Comparison of ENCODE assay signal across 15 cellular contexts in genomic region chr7:77859343-77859742, GRCh38.
"Had no signal": no experiment of that assay in that cellular context is flagged by ENCODE, and none has a peak within 500 bp of the region (broad histone marks: within the 10 kb centered on the region; RNA-seq: fewer than 3 reads in every experiment).

No MANE protein-coding gene starts in this region.

- H3K27me3 Mint-ChIP-seq: activated CD8-positive, alpha-beta T cell treated with anti-CD3 and anti-CD28 coated beads for 36 hours; activated naive CD8-positive, alpha-beta T cell treated with anti-CD3 and anti-CD28 coated beads, Interleukin-2, amount 10 ng/mL, durations not matched to agents 7 days and 5 days; brain; natural killer cell treated with Interleukin-12 subunit alpha and Interleukin-12 subunit beta and Interleukin-15 and Interleukin-18, amount 100 ng/mL, for 72 hours had no signal

- ATAC-seq: activated CD8-positive, alpha-beta T cell treated with anti-CD3 and anti-CD28 coated beads for 36 hours; mucosa of descending colon; natural killer cell treated with Interleukin-12 subunit alpha and Interleukin-12 subunit beta and Interleukin-15 and Interleukin-18, amount 100 ng/mL, for 72 hours; sciatic nerve had no signal

- H3K4me3 Mint-ChIP-seq: activated CD8-positive, alpha-beta T cell treated with anti-CD3 and anti-CD28 coated beads for 36 hours; activated naive CD8-positive, alpha-beta T cell treated with anti-CD3 and anti-CD28 coated beads, Interleukin-2, amount 10 ng/mL, durations not matched to agents 7 days and 5 days; brain; natural killer cell treated with Interleukin-12 subunit alpha and Interleukin-12 subunit beta and Interleukin-15 and Interleukin-18, amount 100 ng/mL, for 72 hours had no signal

- H3K27ac Mint-ChIP-seq: activated CD8-positive, alpha-beta T cell treated with anti-CD3 and anti-CD28 coated beads for 36 hours; activated naive CD8-positive, alpha-beta T cell treated with anti-CD3 and anti-CD28 coated beads, Interleukin-2, amount 10 ng/mL, durations not matched to agents 7 days and 5 days; brain; natural killer cell treated with Interleukin-12 subunit alpha and Interleukin-12 subunit beta and Interleukin-15 and Interleukin-18, amount 100 ng/mL, for 72 hours had no signal

- DNase-seq: activated CD4-positive, alpha-beta T cell treated with anti-CD3 and anti-CD28 coated beads for 48 hours; activated CD8-positive, alpha-beta T cell treated with anti-CD3 and anti-CD28 coated beads for 36 hours; activated naive CD4-positive, alpha-beta T cell; activated naive CD8-positive, alpha-beta T cell treated with anti-CD3 and anti-CD28 coated beads, Interleukin-2, amount 10 ng/mL, durations not matched to agents 7 days and 5 days; central memory CD4-positive, alpha-beta T cell; colonic mucosa; effector CD4-positive, alpha-beta T cell; islet precursor cell; mucosa of descending colon; stomach; testis; upper lobe of left lung had no signal

- H3K9me3 Mint-ChIP-seq: activated CD8-positive, alpha-beta T cell treated with anti-CD3 and anti-CD28 coated beads for 36 hours; activated naive CD8-positive, alpha-beta T cell treated with anti-CD3 and anti-CD28 coated beads, Interleukin-2, amount 10 ng/mL, durations not matched to agents 7 days and 5 days; natural killer cell treated with Interleukin-12 subunit alpha and Interleukin-12 subunit beta and Interleukin-15 and Interleukin-18, amount 100 ng/mL, for 72 hours had no signal

- H3K36me3 Mint-ChIP-seq: natural killer cell treated with Interleukin-12 subunit alpha and Interleukin-12 subunit beta and Interleukin-15 and Interleukin-18, amount 100 ng/mL, for 72 hours had no signal
